ENCODE assay signal across 20 cellular contexts in genomic region chr11:128394436-128395089, GRCh38.
A peak's percentile ranks its signal among the peaks of the same experiment; 100 is the strongest.
DNase-seq lines count a peak whose midpoint lies in the region; ATAC-seq and TF ChIP-seq lines count a peak whose summit lies in the region.
"Had no signal": no experiment of that assay in that cellular context is flagged by ENCODE, and none has a peak within 500 bp of the region (broad histone marks: within the 10 kb centered on the region; RNA-seq: fewer than 3 reads in every experiment).

No MANE protein-coding gene starts in this region.

- H3K9me3 Mint-ChIP-seq in progenitor cell of endocrine pancreas (ENCODE audit: low read depth) = no peaks in the 10 kb centered on the region
- H3K9me3 Mint-ChIP-seq: endodermal cell; stimulated activated effector memory CD8-positive, alpha-beta T cell treated with anti-CD3 and anti-CD28 coated beads, Interleukin-12 subunit alpha, Interleukin-12 subunit beta, amount 100 ng/mL, for 72 hours; T-cell had no signal

- intact Hi-C loops in IMR-90 (cut with micrococcal nuclease) (no loop called here), right cardiac atrium (cut with DNase I) (no loop called here)

- H3K36me3 ChIP-seq in IMR-90 (ENCODE audit: control insufficient read depth, insufficient read depth, low read length) = no peaks in the 10 kb centered on the region
- H3K36me3 ChIP-seq: tibial nerve had no signal

- H3K4me2 ChIP-seq in IMR-90 (ENCODE audit: low read depth, low read length) = no peak overlapping the region

- no peak overlapping the region for H3K56ac ChIP-seq in IMR-90 (ENCODE audit: extremely low read depth, insufficient read depth, low read length)

- no peak for TF ChIP-seq RAD21 in IMR-90 (IDR thresholded peaks at IDR 0.05; ENCODE audit: low read length)

- TF ChIP-seq CTCF in IMR-90 (conservative IDR thresholded peaks at IDR 0.05; ENCODE audit: low read depth, low read length) = no peak
- no peak for TF ChIP-seq CTCF in progenitor cell of endocrine pancreas (IDR thresholded peaks at IDR 0.05; ENCODE audit: unreplicated experiment)

- H3K9ac ChIP-seq in IMR-90 (ENCODE audit: low read depth, low read length) = no peak overlapping the region

- H4K5ac ChIP-seq in IMR-90 (ENCODE audit: low read depth, low read length) = no peak overlapping the region

- no peak overlapping the region for H3K14ac ChIP-seq in IMR-90 (replicated peaks; ENCODE audit: low read depth, low read length)

- H3K27ac Mint-ChIP-seq in progenitor cell of endocrine pancreas = no peak overlapping the region
- H3K27ac Mint-ChIP-seq: activated CD4-positive, alpha-beta T cell treated with anti-CD3 and anti-CD28 coated beads, Interleukin-2, amount 10 ng/mL, durations not matched to agents 7 days and 5 days; endodermal cell; stimulated activated effector memory CD8-positive, alpha-beta T cell treated with anti-CD3 and anti-CD28 coated beads, Interleukin-12 subunit alpha, Interleukin-12 subunit beta, amount 100 ng/mL, for 72 hours; T-cell had no signal

- H4K8ac ChIP-seq in IMR-90 (ENCODE audit: low read depth in 2 of 2, low read length in 2 of 2) = no peak overlapping the region

- H3K36me3 Mint-ChIP-seq in progenitor cell of endocrine pancreas (ENCODE audit: insufficient read depth) = no peaks in the 10 kb centered on the region
- H3K36me3 Mint-ChIP-seq: stimulated activated effector memory CD8-positive, alpha-beta T cell treated with anti-CD3 and anti-CD28 coated beads, Interleukin-12 subunit alpha, Interleukin-12 subunit beta, amount 100 ng/mL, for 72 hours; T-cell had no signal

- no TSS peak for BruUV-seq in IMR-90 (replicated peaks; lab: Mats Ljungman, UMichigan)

- H3K27me3 ChIP-seq in IMR-90 (ENCODE audit: control insufficient read depth, insufficient read depth, low read length) (no peaks in the 10 kb centered on the region), right cardiac atrium (ENCODE audit: control insufficient read depth, insufficient read depth) (no peaks in the 10 kb centered on the region)
- H3K27me3 ChIP-seq: tibial nerve had no signal

- H3K27ac ChIP-seq in IMR-90 (ENCODE audit: insufficient read depth, low read length) (no peak overlapping the region), right cardiac atrium (ENCODE audit: low read length) (no peak overlapping the region)
- H3K27ac ChIP-seq: tibial nerve had no signal

- DNase-seq in IMR-90 (peak; percentile 38), astrocyte of the hippocampus (ENCODE audit: low read depth, low spot score) (peak; percentile 41), right cardiac atrium (peak; percentile 60 to 80 (median 77)), smooth muscle cell of the brain vasculature (ENCODE audit: low read depth, low spot score) (peak; percentile 26), LoVo (ENCODE audit: low spot score) (no peak), progenitor cell of endocrine pancreas (ENCODE audit: low spot score, unreplicated experiment) (no peak)
- DNase-seq: activated CD4-positive, alpha-beta T cell treated with anti-CD3 and anti-CD28 coated beads, Interleukin-2, amount 10 ng/mL, durations not matched to agents 7 days and 5 days; activated effector memory CD4-positive, alpha-beta T cell treated with Interleukin-2 at 50 U/mL for 16 hours; amniotic stem cell; EL; endodermal cell; H7; mucosa of descending colon; NCI-H1417 treated with DMSO at 0.1 percent for 48 hours; NCI-H526 treated with DMSO at 0.1 percent for 48 hours; SHP77; T-cell had no signal

- TF ChIP-seq POLR2A in IMR-90 (IDR thresholded peaks at IDR 0.05; ENCODE audit: low read depth, low read length) = no peak

- H2AFZ ChIP-seq in IMR-90 (replicated peaks; ENCODE audit: low read length, poor library complexity) = no peak overlapping the region

- H3K4me3 ChIP-seq in IMR-90 (ENCODE audit: insufficient read depth, low read depth, low read length) (no peak overlapping the region), right cardiac atrium (ENCODE audit: low read length) (no peak overlapping the region)
- H3K4me3 ChIP-seq: mucosa of descending colon, tibial nerve had no signal

- H3K4me3 Mint-ChIP-seq in progenitor cell of endocrine pancreas (ENCODE audit: low read depth) = no peak overlapping the region
- H3K4me3 Mint-ChIP-seq: activated CD4-positive, alpha-beta T cell treated with anti-CD3 and anti-CD28 coated beads, Interleukin-2, amount 10 ng/mL, durations not matched to agents 7 days and 5 days; endodermal cell; stimulated activated effector memory CD8-positive, alpha-beta T cell treated with anti-CD3 and anti-CD28 coated beads, Interleukin-12 subunit alpha, Interleukin-12 subunit beta, amount 100 ng/mL, for 72 hours; T-cell had no signal

- CTCF ChIA-PET in IMR-90 (lab: Yijun Ruan, JAX) = no interaction called here

- WGBS in IMR-90 (ENCODE audit: extremely low coverage in 2 of 2, insufficient read length in 1 of 2), 2 experiments = 43% methylated on average over 1 of the region's 4 CpGs; no CpG with 5 or more reads in 1 of the 2 experiments
- 46% methylated on average over 4 of the region's 4 CpGs for WGBS in right cardiac atrium

- dilution Hi-C loops in IMR-90 (cut with HindIII; ENCODE audit: low sequenced_read_pairs, unreplicated experiment) = no loop called here

- in situ Hi-C loops in IMR-90 (cut with MboI; ENCODE audit: low sequenced_read_pairs) = no loop called here

- no peak overlapping the region for H2BK15ac ChIP-seq in IMR-90 (ENCODE audit: low read depth, low read length)

- H2BK20ac ChIP-seq in IMR-90 (ENCODE audit: low read depth, low read length) = no peak overlapping the region

- H4K91ac ChIP-seq in IMR-90 (ENCODE audit: insufficient read depth, low read depth, low read length) = no peak overlapping the region

- peaks cover 2% of the 10 kb centered on the region for H3K4me1 Mint-ChIP-seq in progenitor cell of endocrine pancreas (ENCODE audit: low read depth)

- H3K27me3 Mint-ChIP-seq in progenitor cell of endocrine pancreas = peaks cover 7% of the 10 kb centered on the region
- H3K27me3 Mint-ChIP-seq: activated CD4-positive, alpha-beta T cell treated with anti-CD3 and anti-CD28 coated beads, Interleukin-2, amount 10 ng/mL, durations not matched to agents 7 days and 5 days; T-cell had no signal

- no peaks in the 10 kb centered on the region for H3K9me1 ChIP-seq in IMR-90 (ENCODE audit: insufficient read depth, low read length)

- H3K4ac ChIP-seq in IMR-90 (ENCODE audit: low read depth, low read length) = no peak overlapping the region

- no peak overlapping the region for H2AK5ac ChIP-seq in IMR-90 (ENCODE audit: low read depth, low read length)

- H3K18ac ChIP-seq in IMR-90 (ENCODE audit: low read depth, low read length) = no peak overlapping the region

- H2AK9ac ChIP-seq in IMR-90 (replicated peaks; ENCODE audit: low read depth, low read length, poor library complexity) = no peak overlapping the region

- no peak overlapping the region for H2BK5ac ChIP-seq in IMR-90 (ENCODE audit: low read depth, low read length, poor library complexity, severe bottlenecking)

- no peak for ATAC-seq in IMR-90 (ENCODE audit: low read depth)
- peak; percentile 63 to 86 for ATAC-seq in right cardiac atrium
- ATAC-seq in GM19023 (IDR thresholded peaks at IDR 0.05; ENCODE audit: unreplicated experiment) = no peak
- ATAC-seq: mucosa of descending colon; stimulated activated effector memory CD8-positive, alpha-beta T cell treated with anti-CD3 and anti-CD28 coated beads, Interleukin-12 subunit alpha, Interleukin-12 subunit beta, amount 100 ng/mL, for 72 hours; T-cell had no signal

- H3K9me3 ChIP-seq in IMR-90 (ENCODE audit: control insufficient read depth, insufficient read depth, low read length) (no peaks in the 10 kb centered on the region), right cardiac atrium (ENCODE audit: control insufficient read depth, low read length) (no peaks in the 10 kb centered on the region)
- H3K9me3 ChIP-seq: mucosa of descending colon, tibial nerve had no signal

- H3K79me1 ChIP-seq in IMR-90 (ENCODE audit: low read depth in 1 of 2, low read length in 2 of 2) = no peaks in the 10 kb centered on the region

- H3K4me1 ChIP-seq in IMR-90 (ENCODE audit: control insufficient read depth, insufficient read depth, low read length) (peaks cover 2% of the 10 kb centered on the region), right cardiac atrium (ENCODE audit: control insufficient read depth, insufficient read depth, low read length) (peaks cover 2% of the 10 kb centered on the region)

- H2BK120ac ChIP-seq in IMR-90 (ENCODE audit: low read depth, low read length) = peak overlapping the region; percentile 8; the same call in 1 of the 2 replicates

- no peak overlapping the region for H3K23ac ChIP-seq in IMR-90 (ENCODE audit: low read depth, low read length)

- no peaks in the 10 kb centered on the region for H4K20me1 ChIP-seq in IMR-90 (ENCODE audit: insufficient read depth, low read length)

- POLR2A ChIA-PET in IMR-90 (lab: Charles Lee; ENCODE audit: unreplicated experiment) = no interaction called here

TF ChIP-seq in IMR-90, 13 proteins besides CTCF, POLR2A, EP300 and RAD21 (continues in another document):
- TF ChIP-seq FOS (IDR thresholded peaks at IDR 0.05; ENCODE audit: low read depth, low read length) = no peak
- TF ChIP-seq MXI1 (IDR thresholded peaks at IDR 0.05; ENCODE audit: borderline replicate concordance, low read depth, low read length) = no peak
- TF ChIP-seq ELK1 (IDR thresholded peaks at IDR 0.05; ENCODE audit: borderline replicate concordance, low read depth, low read length) = no peak
- TF ChIP-seq RCOR1 (IDR thresholded peaks at IDR 0.05; ENCODE audit: insufficient replicate concordance, low read length) = no peak
- TF ChIP-seq RFX5 (IDR thresholded peaks at IDR 0.05; ENCODE audit: low read depth, low read length) = no peak
- TF ChIP-seq MAZ (IDR thresholded peaks at IDR 0.05; ENCODE audit: borderline replicate concordance, low read depth, low read length) = no peak
- TF ChIP-seq BHLHE40 (IDR thresholded peaks at IDR 0.05; ENCODE audit: low read depth, low read length) = no peak
- no peak for TF ChIP-seq NFE2L2 (IDR thresholded peaks at IDR 0.05; ENCODE audit: low read depth, low read length)
- TF ChIP-seq SMC3 (IDR thresholded peaks at IDR 0.05; ENCODE audit: low read depth, low read length) = no peak
- TF ChIP-seq CHD1 (IDR thresholded peaks at IDR 0.05; ENCODE audit: low read depth, low read length) = no peak

Comparison
In these comparisons a context has a peak if more than half of its experiments do, and no peak if none do; other contexts are left out.
1. ATAC-seq: peak in right cardiac atrium (2 of 2); none in IMR-90 (single experiment) and GM19023 (single experiment).
2. DNase-seq: peak in IMR-90 (single experiment), astrocyte of the hippocampus (single experiment), right cardiac atrium (3 of 3) and smooth muscle cell of the brain vasculature (single experiment); none in LoVo (single experiment) and progenitor cell of endocrine pancreas (single experiment).